In the genomic region with DNA sequence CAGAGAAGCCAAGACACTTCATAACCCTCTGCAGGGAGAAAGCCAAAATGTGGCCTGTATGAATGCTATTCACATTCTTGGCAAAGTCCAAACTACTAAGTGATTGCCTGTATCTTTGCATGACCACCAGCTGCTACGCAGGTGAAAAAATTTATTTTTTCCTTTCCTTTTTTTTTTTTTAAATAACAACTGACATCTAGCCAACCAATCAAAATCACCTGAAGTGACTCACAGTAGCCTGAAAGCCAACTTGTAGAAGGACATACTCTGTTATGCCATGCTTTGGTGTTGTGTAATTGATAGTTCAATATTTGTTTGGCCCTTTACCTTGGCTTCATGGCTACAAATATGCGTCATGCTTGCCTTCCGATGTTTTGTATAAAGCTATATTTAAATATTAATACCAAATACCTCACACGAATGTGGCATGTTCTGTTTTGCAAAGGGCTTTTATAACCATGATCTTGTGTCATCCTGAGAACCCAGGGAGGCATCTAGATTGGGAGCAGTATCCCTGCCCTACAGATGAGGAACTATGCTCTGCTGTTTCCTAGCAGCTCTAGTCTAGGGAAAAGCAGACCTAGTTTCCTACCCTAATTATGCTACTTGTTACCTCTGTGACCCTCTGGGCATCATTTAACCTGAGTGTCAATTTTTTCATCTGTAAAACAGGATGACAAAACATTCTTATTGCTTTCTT, we compare ENCODE assay signal across 1 cellular context.
A peak's percentile ranks its signal among the peaks of the same experiment; 100 is the strongest.
TF ChIP-seq lines count a peak whose summit lies in the region.

No MANE protein-coding gene starts in this region.

TF ChIP-seq in HepG2, 621 proteins besides CTCF, POLR2A, EP300 and RAD21 (continued from another document and continues in another):
- TF ChIP-seq, protein P1, sequence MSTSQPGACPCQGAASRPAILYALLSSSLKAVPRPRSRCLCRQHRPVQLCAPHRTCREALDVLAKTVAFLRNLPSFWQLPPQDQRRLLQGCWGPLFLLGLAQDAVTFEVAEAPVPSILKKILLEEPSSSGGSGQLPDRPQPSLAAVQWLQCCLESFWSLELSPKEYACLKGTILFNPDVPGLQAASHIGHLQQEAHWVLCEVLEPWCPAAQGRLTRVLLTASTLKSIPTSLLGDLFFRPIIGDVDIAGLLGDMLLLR (CRISPR knock-in tag; IDR thresholded peaks at IDR 0.05), result no peak
- TF ChIP-seq SRF (IDR thresholded peaks at IDR 0.05; ENCODE audit: low read depth, low read length) (no peak), GABPA (IDR thresholded peaks at IDR 0.05; ENCODE audit: low read depth, low read length) (no peak), GABPA (CRISPR knock-in tag; IDR thresholded peaks at IDR 0.05; ENCODE audit: low read depth) (no peak), ZNF772 (CRISPR knock-in tag; IDR thresholded peaks at IDR 0.05) (no peak), XRCC5 (optimal IDR thresholded peaks at IDR 0.05; ENCODE audit: low read length) (no peak), RELA (CRISPR knock-in tag; IDR thresholded peaks at IDR 0.05) (no peak), THYN1 (CRISPR knock-in tag; IDR thresholded peaks at IDR 0.05; ENCODE audit: borderline replicate concordance, low read depth) (no peak), ZNF678 (CRISPR knock-in tag; IDR thresholded peaks at IDR 0.05) (no peak), TCF7L2 (IDR thresholded peaks at IDR 0.05; ENCODE audit: low read depth, low read length) (no peak), GTF3A (CRISPR knock-in tag; conservative IDR thresholded peaks at IDR 0.05) (no peak), ZNF30 (CRISPR knock-in tag; IDR thresholded peaks at IDR 0.05) (no peak), KLF15 (CRISPR knock-in tag; IDR thresholded peaks at IDR 0.05; ENCODE audit: borderline replicate concordance) (no peak), ZBTB7A (CRISPR knock-in tag; IDR thresholded peaks at IDR 0.05) (no peak), THAP11 (CRISPR knock-in tag; IDR thresholded peaks at IDR 0.05) (peak; percentile 65), SATB2 (CRISPR knock-in tag; IDR thresholded peaks at IDR 0.05) (no peak), HHEX (CRISPR knock-in tag; IDR thresholded peaks at IDR 0.05) (peak; percentile 52), ZNF792 (CRISPR knock-in tag; IDR thresholded peaks at IDR 0.05) (0 out of 2 replicates have a peak, but pooled peaks have one; percentile 44), HMG20B (CRISPR knock-in tag; conservative IDR thresholded peaks at IDR 0.05) (no peak), ARID2 (CRISPR knock-in tag; IDR thresholded peaks at IDR 0.05; ENCODE audit: borderline replicate concordance) (no peak), KDM1A (CRISPR knock-in tag; IDR thresholded peaks at IDR 0.05) (no peak), ZMYM2 (CRISPR knock-in tag; IDR thresholded peaks at IDR 0.05) (no peak), RBM39 (IDR thresholded peaks at IDR 0.05; ENCODE audit: low read depth, low read length, poor library complexity, severe bottlenecking) (no peak), XBP1 (CRISPR knock-in tag; IDR thresholded peaks at IDR 0.05) (no peak), PHB2 (IDR thresholded peaks at IDR 0.05; ENCODE audit: partially characterized antibody) (no peak), SPEN (CRISPR knock-in tag; IDR thresholded peaks at IDR 0.05; ENCODE audit: low read depth) (no peak), NAIF1 (CRISPR knock-in tag; IDR thresholded peaks at IDR 0.05; ENCODE audit: borderline replicate concordance) (no peak), ONECUT2 (CRISPR knock-in tag; IDR thresholded peaks at IDR 0.05) (no peak; the same call in 1 of the 2 replicates)
- TF ChIP-seq, protein P2, sequence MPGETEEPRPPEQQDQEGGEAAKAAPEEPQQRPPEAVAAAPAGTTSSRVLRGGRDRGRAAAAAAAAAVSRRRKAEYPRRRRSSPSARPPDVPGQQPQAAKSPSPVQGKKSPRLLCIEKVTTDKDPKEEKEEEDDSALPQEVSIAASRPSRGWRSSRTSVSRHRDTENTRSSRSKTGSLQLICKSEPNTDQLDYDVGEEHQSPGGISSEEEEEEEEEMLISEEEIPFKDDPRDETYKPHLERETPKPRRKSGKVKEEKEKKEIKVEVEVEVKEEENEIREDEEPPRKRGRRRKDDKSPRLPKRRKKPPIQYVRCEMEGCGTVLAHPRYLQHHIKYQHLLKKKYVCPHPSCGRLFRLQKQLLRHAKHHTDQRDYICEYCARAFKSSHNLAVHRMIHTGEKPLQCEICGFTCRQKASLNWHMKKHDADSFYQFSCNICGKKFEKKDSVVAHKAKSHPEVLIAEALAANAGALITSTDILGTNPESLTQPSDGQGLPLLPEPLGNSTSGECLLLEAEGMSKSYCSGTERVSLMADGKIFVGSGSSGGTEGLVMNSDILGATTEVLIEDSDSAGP (CRISPR knock-in tag; IDR thresholded peaks at IDR 0.05; ENCODE audit: borderline replicate concordance), result no peak
- TF ChIP-seq, protein P3, sequence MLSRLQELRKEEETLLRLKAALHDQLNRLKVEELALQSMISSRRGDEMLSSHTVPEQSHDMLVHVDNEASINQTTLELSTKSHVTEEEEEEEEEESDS (CRISPR knock-in tag; IDR thresholded peaks at IDR 0.05; ENCODE audit: borderline replicate concordance), result no peak
- TF ChIP-seq, protein P4, sequence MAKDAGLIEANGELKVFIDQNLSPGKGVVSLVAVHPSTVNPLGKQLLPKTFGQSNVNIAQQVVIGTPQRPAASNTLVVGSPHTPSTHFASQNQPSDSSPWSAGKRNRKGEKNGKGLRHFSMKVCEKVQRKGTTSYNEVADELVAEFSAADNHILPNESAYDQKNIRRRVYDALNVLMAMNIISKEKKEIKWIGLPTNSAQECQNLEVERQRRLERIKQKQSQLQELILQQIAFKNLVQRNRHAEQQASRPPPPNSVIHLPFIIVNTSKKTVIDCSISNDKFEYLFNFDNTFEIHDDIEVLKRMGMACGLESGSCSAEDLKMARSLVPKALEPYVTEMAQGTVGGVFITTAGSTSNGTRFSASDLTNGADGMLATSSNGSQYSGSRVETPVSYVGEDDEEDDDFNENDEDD (CRISPR knock-in tag; IDR thresholded peaks at IDR 0.05; ENCODE audit: borderline replicate concordance), result peak; percentile 15; the same call in 1 of the 2 replicates
- TF ChIP-seq, protein P5, sequence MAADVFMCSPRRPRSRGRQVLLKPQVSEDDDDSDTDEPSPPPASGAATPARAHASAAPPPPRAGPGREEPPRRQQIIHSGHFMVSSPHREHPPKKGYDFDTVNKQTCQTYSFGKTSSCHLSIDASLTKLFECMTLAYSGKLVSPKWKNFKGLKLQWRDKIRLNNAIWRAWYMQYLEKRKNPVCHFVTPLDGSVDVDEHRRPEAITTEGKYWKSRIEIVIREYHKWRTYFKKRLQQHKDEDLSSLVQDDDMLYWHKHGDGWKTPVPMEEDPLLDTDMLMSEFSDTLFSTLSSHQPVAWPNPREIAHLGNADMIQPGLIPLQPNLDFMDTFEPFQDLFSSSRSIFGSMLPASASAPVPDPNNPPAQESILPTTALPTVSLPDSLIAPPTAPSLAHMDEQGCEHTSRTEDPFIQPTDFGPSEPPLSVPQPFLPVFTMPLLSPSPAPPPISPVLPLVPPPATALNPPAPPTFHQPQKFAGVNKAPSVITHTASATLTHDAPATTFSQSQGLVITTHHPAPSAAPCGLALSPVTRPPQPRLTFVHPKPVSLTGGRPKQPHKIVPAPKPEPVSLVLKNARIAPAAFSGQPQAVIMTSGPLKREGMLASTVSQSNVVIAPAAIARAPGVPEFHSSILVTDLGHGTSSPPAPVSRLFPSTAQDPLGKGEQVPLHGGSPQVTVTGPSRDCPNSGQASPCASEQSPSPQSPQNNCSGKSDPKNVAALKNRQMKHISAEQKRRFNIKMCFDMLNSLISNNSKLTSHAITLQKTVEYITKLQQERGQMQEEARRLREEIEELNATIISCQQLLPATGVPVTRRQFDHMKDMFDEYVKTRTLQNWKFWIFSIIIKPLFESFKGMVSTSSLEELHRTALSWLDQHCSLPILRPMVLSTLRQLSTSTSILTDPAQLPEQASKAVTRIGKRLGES (CRISPR knock-in tag; IDR thresholded peaks at IDR 0.05; ENCODE audit: borderline replicate concordance), result no peak
- TF ChIP-seq, protein P6, sequence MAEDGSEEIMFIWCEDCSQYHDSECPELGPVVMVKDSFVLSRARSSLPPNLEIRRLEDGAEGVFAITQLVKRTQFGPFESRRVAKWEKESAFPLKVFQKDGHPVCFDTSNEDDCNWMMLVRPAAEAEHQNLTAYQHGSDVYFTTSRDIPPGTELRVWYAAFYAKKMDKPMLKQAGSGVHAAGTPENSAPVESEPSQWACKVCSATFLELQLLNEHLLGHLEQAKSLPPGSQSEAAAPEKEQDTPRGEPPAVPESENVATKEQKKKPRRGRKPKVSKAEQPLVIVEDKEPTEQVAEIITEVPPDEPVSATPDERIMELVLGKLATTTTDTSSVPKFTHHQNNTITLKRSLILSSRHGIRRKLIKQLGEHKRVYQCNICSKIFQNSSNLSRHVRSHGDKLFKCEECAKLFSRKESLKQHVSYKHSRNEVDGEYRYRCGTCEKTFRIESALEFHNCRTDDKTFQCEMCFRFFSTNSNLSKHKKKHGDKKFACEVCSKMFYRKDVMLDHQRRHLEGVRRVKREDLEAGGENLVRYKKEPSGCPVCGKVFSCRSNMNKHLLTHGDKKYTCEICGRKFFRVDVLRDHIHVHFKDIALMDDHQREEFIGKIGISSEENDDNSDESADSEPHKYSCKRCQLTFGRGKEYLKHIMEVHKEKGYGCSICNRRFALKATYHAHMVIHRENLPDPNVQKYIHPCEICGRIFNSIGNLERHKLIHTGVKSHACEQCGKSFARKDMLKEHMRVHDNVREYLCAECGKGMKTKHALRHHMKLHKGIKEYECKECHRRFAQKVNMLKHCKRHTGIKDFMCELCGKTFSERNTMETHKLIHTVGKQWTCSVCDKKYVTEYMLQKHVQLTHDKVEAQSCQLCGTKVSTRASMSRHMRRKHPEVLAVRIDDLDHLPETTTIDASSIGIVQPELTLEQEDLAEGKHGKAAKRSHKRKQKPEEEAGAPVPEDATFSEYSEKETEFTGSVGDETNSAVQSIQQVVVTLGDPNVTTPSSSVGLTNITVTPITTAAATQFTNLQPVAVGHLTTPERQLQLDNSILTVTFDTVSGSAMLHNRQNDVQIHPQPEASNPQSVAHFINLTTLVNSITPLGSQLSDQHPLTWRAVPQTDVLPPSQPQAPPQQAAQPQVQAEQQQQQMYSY (CRISPR knock-in tag; IDR thresholded peaks at IDR 0.05), result no peak; the same call in 1 of the 2 replicates
- TF ChIP-seq, protein P7, sequence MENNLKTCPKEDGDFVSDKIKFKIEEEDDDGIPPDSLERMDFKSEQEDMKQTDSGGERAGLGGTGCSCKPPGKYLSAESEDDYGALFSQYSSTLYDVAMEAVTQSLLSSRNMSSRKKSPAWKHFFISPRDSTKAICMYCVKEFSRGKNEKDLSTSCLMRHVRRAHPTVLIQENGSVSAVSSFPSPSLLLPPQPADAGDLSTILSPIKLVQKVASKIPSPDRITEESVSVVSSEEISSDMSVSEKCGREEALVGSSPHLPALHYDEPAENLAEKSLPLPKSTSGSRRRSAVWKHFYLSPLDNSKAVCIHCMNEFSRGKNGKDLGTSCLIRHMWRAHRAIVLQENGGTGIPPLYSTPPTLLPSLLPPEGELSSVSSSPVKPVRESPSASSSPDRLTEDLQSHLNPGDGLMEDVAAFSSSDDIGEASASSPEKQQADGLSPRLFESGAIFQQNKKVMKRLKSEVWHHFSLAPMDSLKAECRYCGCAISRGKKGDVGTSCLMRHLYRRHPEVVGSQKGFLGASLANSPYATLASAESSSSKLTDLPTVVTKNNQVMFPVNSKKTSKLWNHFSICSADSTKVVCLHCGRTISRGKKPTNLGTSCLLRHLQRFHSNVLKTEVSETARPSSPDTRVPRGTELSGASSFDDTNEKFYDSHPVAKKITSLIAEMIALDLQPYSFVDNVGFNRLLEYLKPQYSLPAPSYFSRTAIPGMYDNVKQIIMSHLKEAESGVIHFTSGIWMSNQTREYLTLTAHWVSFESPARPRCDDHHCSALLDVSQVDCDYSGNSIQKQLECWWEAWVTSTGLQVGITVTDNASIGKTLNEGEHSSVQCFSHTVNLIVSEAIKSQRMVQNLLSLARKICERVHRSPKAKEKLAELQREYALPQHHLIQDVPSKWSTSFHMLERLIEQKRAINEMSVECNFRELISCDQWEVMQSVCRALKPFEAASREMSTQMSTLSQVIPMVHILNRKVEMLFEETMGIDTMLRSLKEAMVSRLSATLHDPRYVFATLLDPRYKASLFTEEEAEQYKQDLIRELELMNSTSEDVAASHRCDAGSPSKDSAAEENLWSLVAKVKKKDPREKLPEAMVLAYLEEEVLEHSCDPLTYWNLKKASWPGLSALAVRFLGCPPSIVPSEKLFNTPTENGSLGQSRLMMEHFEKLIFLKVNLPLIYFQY (CRISPR knock-in tag; IDR thresholded peaks at IDR 0.05; ENCODE audit: borderline replicate concordance), result no peak
- TF ChIP-seq, protein P8, sequence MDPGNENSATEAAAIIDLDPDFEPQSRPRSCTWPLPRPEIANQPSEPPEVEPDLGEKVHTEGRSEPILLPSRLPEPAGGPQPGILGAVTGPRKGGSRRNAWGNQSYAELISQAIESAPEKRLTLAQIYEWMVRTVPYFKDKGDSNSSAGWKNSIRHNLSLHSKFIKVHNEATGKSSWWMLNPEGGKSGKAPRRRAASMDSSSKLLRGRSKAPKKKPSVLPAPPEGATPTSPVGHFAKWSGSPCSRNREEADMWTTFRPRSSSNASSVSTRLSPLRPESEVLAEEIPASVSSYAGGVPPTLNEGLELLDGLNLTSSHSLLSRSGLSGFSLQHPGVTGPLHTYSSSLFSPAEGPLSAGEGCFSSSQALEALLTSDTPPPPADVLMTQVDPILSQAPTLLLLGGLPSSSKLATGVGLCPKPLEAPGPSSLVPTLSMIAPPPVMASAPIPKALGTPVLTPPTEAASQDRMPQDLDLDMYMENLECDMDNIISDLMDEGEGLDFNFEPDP (CRISPR knock-in tag; conservative IDR thresholded peaks at IDR 0.05), result no peak
- TF ChIP-seq, protein P9, sequence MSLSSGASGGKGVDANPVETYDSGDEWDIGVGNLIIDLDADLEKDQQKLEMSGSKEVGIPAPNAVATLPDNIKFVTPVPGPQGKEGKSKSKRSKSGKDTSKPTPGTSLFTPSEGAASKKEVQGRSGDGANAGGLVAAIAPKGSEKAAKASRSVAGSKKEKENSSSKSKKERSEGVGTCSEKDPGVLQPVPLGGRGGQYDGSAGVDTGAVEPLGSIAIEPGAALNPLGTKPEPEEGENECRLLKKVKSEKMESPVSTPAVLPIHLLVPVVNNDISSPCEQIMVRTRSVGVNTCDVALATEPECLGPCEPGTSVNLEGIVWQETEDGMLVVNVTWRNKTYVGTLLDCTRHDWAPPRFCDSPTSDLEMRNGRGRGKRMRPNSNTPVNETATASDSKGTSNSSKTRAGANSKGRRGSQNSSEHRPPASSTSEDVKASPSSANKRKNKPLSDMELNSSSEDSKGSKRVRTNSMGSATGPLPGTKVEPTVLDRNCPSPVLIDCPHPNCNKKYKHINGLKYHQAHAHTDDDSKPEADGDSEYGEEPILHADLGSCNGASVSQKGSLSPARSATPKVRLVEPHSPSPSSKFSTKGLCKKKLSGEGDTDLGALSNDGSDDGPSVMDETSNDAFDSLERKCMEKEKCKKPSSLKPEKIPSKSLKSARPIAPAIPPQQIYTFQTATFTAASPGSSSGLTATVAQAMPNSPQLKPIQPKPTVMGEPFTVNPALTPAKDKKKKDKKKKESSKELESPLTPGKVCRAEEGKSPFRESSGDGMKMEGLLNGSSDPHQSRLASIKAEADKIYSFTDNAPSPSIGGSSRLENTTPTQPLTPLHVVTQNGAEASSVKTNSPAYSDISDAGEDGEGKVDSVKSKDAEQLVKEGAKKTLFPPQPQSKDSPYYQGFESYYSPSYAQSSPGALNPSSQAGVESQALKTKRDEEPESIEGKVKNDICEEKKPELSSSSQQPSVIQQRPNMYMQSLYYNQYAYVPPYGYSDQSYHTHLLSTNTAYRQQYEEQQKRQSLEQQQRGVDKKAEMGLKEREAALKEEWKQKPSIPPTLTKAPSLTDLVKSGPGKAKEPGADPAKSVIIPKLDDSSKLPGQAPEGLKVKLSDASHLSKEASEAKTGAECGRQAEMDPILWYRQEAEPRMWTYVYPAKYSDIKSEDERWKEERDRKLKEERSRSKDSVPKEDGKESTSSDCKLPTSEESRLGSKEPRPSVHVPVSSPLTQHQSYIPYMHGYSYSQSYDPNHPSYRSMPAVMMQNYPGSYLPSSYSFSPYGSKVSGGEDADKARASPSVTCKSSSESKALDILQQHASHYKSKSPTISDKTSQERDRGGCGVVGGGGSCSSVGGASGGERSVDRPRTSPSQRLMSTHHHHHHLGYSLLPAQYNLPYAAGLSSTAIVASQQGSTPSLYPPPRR (CRISPR knock-in tag; IDR thresholded peaks at IDR 0.05; ENCODE audit: borderline replicate concordance), result no peak
